ENCODE assay signal across 1 cellular context in the genomic region with DNA sequence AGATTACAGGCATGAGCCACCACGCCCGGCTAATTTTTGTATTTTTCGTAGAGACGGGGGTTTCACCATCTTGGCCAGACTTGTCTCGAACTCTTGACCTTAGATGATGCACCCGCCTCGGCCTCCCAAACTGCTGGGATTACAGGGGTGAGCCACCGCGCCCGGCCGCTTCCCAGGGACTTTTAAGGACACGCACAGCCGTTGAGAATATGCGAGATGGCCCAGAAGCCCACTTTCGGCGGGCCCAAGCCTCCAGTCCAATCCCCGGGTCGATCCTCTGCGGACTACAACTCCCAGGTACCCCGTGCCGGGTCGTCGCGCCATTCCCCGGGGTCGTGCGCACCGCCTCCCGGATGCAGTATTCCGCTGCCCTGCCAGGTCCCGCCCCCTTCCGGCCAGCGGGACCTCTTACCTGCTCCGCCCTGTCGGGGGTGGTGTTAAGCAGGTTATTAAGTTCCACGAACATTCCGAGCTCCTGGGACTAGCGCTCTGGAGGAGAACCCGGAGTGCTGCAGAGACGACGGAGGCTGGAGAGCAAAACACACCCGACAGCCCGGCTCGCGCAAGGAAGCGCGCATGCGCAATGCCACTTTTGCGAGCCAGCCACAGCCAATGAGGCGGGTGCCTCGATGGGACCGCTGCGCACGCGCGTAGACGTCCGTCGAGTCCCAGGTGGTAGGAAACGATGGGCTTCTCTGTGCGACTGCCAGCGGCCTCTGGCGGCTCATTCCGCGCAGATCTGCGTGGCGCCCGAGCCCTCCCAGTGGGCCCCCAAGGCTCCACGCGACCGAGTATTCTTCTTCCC.
TF ChIP-seq lines count a peak whose summit lies in the region.

A gene with protein sequence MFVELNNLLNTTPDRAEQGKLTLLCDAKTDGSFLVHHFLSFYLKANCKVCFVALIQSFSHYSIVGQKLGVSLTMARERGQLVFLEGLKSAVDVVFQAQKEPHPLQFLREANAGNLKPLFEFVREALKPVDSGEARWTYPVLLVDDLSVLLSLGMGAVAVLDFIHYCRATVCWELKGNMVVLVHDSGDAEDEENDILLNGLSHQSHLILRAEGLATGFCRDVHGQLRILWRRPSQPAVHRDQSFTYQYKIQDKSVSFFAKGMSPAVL (minus strand): TSS at position 588 of the 805 bp plus-strand sequence. CDS start 122 bp downstream, at position 466.

TF ChIP-seq in HepG2, 621 proteins besides CTCF, POLR2A, EP300 and RAD21 (continued from another document and continues in another):
- TF ChIP-seq, protein P1, sequence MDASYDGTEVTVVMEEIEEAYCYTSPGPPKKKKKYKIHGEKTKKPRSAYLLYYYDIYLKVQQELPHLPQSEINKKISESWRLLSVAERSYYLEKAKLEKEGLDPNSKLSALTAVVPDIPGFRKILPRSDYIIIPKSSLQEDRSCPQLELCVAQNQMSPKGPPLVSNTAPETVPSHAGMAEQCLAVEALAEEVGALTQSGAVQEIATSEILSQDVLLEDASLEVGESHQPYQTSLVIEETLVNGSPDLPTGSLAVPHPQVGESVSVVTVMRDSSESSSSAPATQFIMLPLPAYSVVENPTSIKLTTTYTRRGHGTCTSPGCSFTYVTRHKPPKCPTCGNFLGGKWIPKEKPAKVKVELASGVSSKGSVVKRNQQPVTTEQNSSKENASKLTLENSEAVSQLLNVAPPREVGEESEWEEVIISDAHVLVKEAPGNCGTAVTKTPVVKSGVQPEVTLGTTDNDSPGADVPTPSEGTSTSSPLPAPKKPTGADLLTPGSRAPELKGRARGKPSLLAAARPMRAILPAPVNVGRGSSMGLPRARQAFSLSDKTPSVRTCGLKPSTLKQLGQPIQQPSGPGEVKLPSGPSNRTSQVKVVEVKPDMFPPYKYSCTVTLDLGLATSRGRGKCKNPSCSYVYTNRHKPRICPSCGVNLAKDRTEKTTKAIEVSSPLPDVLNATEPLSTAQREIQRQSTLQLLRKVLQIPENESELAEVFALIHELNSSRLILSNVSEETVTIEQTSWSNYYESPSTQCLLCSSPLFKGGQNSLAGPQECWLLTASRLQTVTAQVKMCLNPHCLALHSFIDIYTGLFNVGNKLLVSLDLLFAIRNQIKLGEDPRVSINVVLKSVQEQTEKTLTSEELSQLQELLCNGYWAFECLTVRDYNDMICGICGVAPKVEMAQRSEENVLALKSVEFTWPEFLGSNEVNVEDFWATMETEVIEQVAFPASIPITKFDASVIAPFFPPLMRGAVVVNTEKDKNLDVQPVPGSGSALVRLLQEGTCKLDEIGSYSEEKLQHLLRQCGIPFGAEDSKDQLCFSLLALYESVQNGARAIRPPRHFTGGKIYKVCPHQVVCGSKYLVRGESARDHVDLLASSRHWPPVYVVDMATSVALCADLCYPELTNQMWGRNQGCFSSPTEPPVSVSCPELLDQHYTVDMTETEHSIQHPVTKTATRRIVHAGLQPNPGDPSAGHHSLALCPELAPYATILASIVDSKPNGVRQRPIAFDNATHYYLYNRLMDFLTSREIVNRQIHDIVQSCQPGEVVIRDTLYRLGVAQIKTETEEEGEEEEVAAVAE (CRISPR knock-in tag; IDR thresholded peaks at IDR 0.05; ENCODE audit: borderline replicate concordance), result peak; percentile 62; the same call in 1 of the 2 replicates
- TF ChIP-seq ZNF607 (CRISPR knock-in tag; IDR thresholded peaks at IDR 0.05; ENCODE audit: borderline replicate concordance) (peak; percentile 70; the same call in 1 of the 2 replicates), ZFY (CRISPR knock-in tag; IDR thresholded peaks at IDR 0.05) (peak; percentile 93), POLR2G (IDR thresholded peaks at IDR 0.05; ENCODE audit: low read depth, low read length) (peak; percentile 85), KLF15 (CRISPR knock-in tag; IDR thresholded peaks at IDR 0.05; ENCODE audit: borderline replicate concordance) (no peak; the same call in 1 of the 2 replicates), NFE2L1 (CRISPR knock-in tag; IDR thresholded peaks at IDR 0.05; ENCODE audit: borderline replicate concordance) (no peak), ZNF691 (CRISPR knock-in tag; IDR thresholded peaks at IDR 0.05; ENCODE audit: borderline replicate concordance, low read depth) (peak; percentile 55; the same call in 1 of the 2 replicates), ZKSCAN1 (IDR thresholded peaks at IDR 0.05; ENCODE audit: low read length) (no peak), ZNF142 (CRISPR knock-in tag; IDR thresholded peaks at IDR 0.05) (peak; percentile 72; the same call in 1 of the 2 replicates), GTF2F1 (IDR thresholded peaks at IDR 0.05; ENCODE audit: low read length) (no peak), MEIS1 (CRISPR knock-in tag; IDR thresholded peaks at IDR 0.05; ENCODE audit: borderline replicate concordance) (no peak), ZSCAN21 (CRISPR knock-in tag; IDR thresholded peaks at IDR 0.05; ENCODE audit: borderline replicate concordance) (no peak; the same call in 1 of the 2 replicates), IRF2 (CRISPR knock-in tag; IDR thresholded peaks at IDR 0.05) (peak; percentile 89), HCFC1 (IDR thresholded peaks at IDR 0.05; ENCODE audit: low read depth, low read length) (peak; percentile 91), EEA1 (CRISPR knock-in tag; IDR thresholded peaks at IDR 0.05; ENCODE audit: borderline replicate concordance) (peak; percentile 51; the same call in 1 of the 2 replicates), ZSCAN31 (CRISPR knock-in tag; IDR thresholded peaks at IDR 0.05; ENCODE audit: low read depth) (peak; percentile 23; the same call in 1 of the 2 replicates), ZNF230 (CRISPR knock-in tag; IDR thresholded peaks at IDR 0.05) (peak; percentile 32; the same call in 1 of the 2 replicates), KDM6A (CRISPR knock-in tag; IDR thresholded peaks at IDR 0.05; ENCODE audit: low read depth) (no peak), ZNF629 (CRISPR knock-in tag; conservative IDR thresholded peaks at IDR 0.05) (no peak), ZNF556 (CRISPR knock-in tag; IDR thresholded peaks at IDR 0.05; ENCODE audit: borderline replicate concordance) (peak; percentile 80; the same call in 1 of the 2 replicates), ZNF713 (CRISPR knock-in tag; IDR thresholded peaks at IDR 0.05) (0 out of 2 replicates have a peak, but pooled peaks have one; percentile 12), SP4 (CRISPR knock-in tag; IDR thresholded peaks at IDR 0.05) (peak; percentile 93), ARID4A (CRISPR knock-in tag; IDR thresholded peaks at IDR 0.05; ENCODE audit: borderline replicate concordance) (peak; percentile 83; the same call in 1 of the 2 replicates), REPIN1 (CRISPR knock-in tag; IDR thresholded peaks at IDR 0.05; ENCODE audit: borderline replicate concordance, low read depth) (0 out of 2 replicates have a peak, but pooled peaks have one; percentile 17)
